8 cellular contexts compared by ENCODE assay signal in the genomic region with DNA sequence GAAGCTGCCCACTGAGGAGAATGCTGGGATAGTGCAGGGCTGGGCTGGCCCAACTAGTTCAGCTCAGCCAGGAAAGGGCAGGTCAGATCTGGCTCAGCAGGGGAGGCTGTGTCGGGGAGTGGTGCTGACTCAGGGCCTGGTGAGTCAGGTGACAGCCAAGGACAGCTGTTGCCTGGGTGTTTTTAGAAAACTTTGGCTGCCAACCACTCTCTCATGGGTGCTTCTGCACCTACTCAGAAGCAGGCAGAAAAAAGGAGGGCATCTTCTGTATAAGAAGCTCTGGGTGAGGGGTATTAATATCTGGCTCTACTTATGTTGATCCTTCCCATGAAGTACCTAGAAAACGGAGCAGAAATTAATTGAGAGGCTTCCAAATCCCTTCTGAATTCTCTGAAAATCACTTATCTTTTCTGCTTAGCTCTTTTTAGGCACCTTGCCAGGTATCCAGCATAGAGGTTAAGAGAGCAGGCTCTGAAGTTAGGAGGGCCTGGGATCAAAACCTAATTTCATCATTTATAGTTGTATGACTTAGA. TPM values are rescaled to one million over a fixed set of nuclear protein-coding genes. Genes with fewer than 3 reads are reported as not detected.
DNase-seq lines count a peak whose midpoint lies in the region; ATAC-seq and TF ChIP-seq lines count a peak whose summit lies in the region.

No MANE protein-coding gene starts in this region.

- H3K36me3 Mint-ChIP-seq in CD8-positive, alpha-beta memory T cell = no peaks in the 10 kb centered on the region

- H3K9me3 ChIP-seq in breast epithelium = no peaks in the 10 kb centered on the region
- H3K9me3 ChIP-seq in left lung = no peaks in the 10 kb centered on the region
- no peaks in the 10 kb centered on the region for H3K9me3 ChIP-seq in CD8-positive, alpha-beta memory T cell (ENCODE audit: low read length)

- CTCF ChIA-PET in HEK293T (lab: Yijun Ruan, JAX) = no interaction called here
- CTCF ChIA-PET in CD8-positive, alpha-beta memory T cell (lab: Charles Lee) = interaction anchor here (1.1 kb wide), 1 partner anchor 35 kb away, joined by 3 read pairs; no protein-coding TSS in a partner anchor

- H3K27ac Mint-ChIP-seq in CD8-positive, alpha-beta memory T cell = peak overlapping the region in 3 of 8 donors; percentile 47 to 60 (median 54)

- H3K27me3 ChIP-seq in breast epithelium (no peaks in the 10 kb centered on the region), left lung (no peaks in the 10 kb centered on the region)
- H3K27me3 ChIP-seq in CD8-positive, alpha-beta memory T cell (ENCODE audit: insufficient read depth, low read length, poor library complexity, severe bottlenecking) = no peaks in the 10 kb centered on the region

- POLR2A ChIA-PET in HEK293T (lab: Yijun Ruan, JAX) = interaction anchor here (2.0 kb wide), 1 partner anchor 15 kb away, joined by 13 read pairs; a partner anchor contains a TSS
- POLR2A ChIA-PET in CD8-positive, alpha-beta memory T cell (lab: Charles Lee) = no interaction called here

- intact Hi-C loops in breast epithelium (cut with DNase I; ENCODE audit: low total_unique reads) = no loop called here
- intact Hi-C loops in left lung (cut with DNase I) = no loop called here

- no peaks in the 10 kb centered on the region for H3K27me3 Mint-ChIP-seq in CD8-positive, alpha-beta memory T cell

- H3K4me3 ChIP-seq in breast epithelium (no peak overlapping the region), left lung (no peak overlapping the region)
- no peak overlapping the region for H3K4me3 ChIP-seq in CD8-positive, alpha-beta memory T cell (ENCODE audit: low read length)

- H3K27ac ChIP-seq in breast epithelium = peak overlapping the region; percentile 50 to 62
- peak overlapping the region; percentile 63 to 64 for H3K27ac ChIP-seq in left lung
- no peak overlapping the region for H3K27ac ChIP-seq in CD8-positive, alpha-beta memory T cell (ENCODE audit: low read depth, low read length)

- DNase-seq in AML-193 (lab: John Stamatoyannopoulos, UW) = peak; percentile 19 to 42
- peak; percentile 42 for DNase-seq in HEK293T (ENCODE audit: extremely low spot score)
- DNase-seq in breast epithelium (ENCODE audit: low spot score in 2 of 2) = peak; percentile 75
- peak; percentile 90 to 93 for DNase-seq in left lung
- DNase-seq in stimulated activated CD4-positive, alpha-beta T cell treated with anti-CD3 and anti-CD28 coated beads, Interleukin-4, amount 100 ng/mL, for 48 hours (ENCODE audit: low read depth in 2 of 2) = peak; percentile 25 to 28
- no peak for DNase-seq in CD8-positive, alpha-beta memory T cell

- no peak overlapping the region for H3K4me3 Mint-ChIP-seq in CD8-positive, alpha-beta memory T cell

- no peaks in the 10 kb centered on the region for H3K4me1 Mint-ChIP-seq in CD8-positive, alpha-beta memory T cell

- no peaks in the 10 kb centered on the region for H3K9me3 Mint-ChIP-seq in CD8-positive, alpha-beta memory T cell

- no peaks in the 10 kb centered on the region for H3K36me3 ChIP-seq in breast epithelium
- H3K36me3 ChIP-seq in left lung = no peaks in the 10 kb centered on the region
- H3K36me3 ChIP-seq in CD8-positive, alpha-beta memory T cell (ENCODE audit: insufficient read depth, low read length) = no peaks in the 10 kb centered on the region

- H3K4me1 ChIP-seq in breast epithelium (no peaks in the 10 kb centered on the region), left lung (peaks cover 7 to 44% of the 10 kb centered on the region in 2 donors)
- no peaks in the 10 kb centered on the region for H3K4me1 ChIP-seq in CD8-positive, alpha-beta memory T cell (ENCODE audit: insufficient read depth, low read length)

- TF ChIP-seq CTCF in breast epithelium (IDR thresholded peaks at IDR 0.05) = no peak
- no peak for TF ChIP-seq CTCF in left lung (IDR thresholded peaks at IDR 0.05)

- no peak for TF ChIP-seq POLR2A in breast epithelium (IDR thresholded peaks at IDR 0.05)

- peak; percentile 100 for ATAC-seq in left lung
- ATAC-seq in HG03457 (IDR thresholded peaks at IDR 0.05; ENCODE audit: unreplicated experiment) = no peak

TF ChIP-seq in HEK293T, 16 proteins besides CTCF, POLR2A, EP300 and RAD21:
- TF ChIP-seq FOXK2 (IDR thresholded peaks at IDR 0.05) = no peak
- TF ChIP-seq, protein P1, sequence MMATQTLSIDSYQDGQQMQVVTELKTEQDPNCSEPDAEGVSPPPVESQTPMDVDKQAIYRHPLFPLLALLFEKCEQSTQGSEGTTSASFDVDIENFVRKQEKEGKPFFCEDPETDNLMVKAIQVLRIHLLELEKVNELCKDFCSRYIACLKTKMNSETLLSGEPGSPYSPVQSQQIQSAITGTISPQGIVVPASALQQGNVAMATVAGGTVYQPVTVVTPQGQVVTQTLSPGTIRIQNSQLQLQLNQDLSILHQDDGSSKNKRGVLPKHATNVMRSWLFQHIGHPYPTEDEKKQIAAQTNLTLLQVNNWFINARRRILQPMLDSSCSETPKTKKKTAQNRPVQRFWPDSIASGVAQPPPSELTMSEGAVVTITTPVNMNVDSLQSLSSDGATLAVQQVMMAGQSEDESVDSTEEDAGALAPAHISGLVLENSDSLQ (IDR thresholded peaks at IDR 0.05) = no peak
- no peak for TF ChIP-seq HDGF (IDR thresholded peaks at IDR 0.05; ENCODE audit: borderline replicate concordance)
- TF ChIP-seq SUZ12 (IDR thresholded peaks at IDR 0.05) = no peak
- TF ChIP-seq CTBP1 (IDR thresholded peaks at IDR 0.05; ENCODE audit: borderline replicate concordance) = no peak
- no peak for TF ChIP-seq ARNT (IDR thresholded peaks at IDR 0.05)
- TF ChIP-seq L3MBTL2 (conservative IDR thresholded peaks at IDR 0.05) = no peak
- no peak for TF ChIP-seq FOXA1 (IDR thresholded peaks at IDR 0.05)
- TF ChIP-seq LEF1 (IDR thresholded peaks at IDR 0.05; ENCODE audit: borderline replicate concordance) = no peak
- no peak for TF ChIP-seq SP1 (IDR thresholded peaks at IDR 0.05)
- no peak for TF ChIP-seq NFRKB (IDR thresholded peaks at IDR 0.05)
- TF ChIP-seq BHLHE40 (IDR thresholded peaks at IDR 0.05; ENCODE audit: borderline replicate concordance) = no peak
- no peak for TF ChIP-seq TARDBP (IDR thresholded peaks at IDR 0.05)
- no peak for TF ChIP-seq ELF4 (IDR thresholded peaks at IDR 0.05)
- TF ChIP-seq FOXM1 (IDR thresholded peaks at IDR 0.05; ENCODE audit: borderline replicate concordance) = no peak
- no peak for TF ChIP-seq ZNF384 (IDR thresholded peaks at IDR 0.05)

TF ChIP-seq in PFSK-1, 5 proteins besides CTCF, POLR2A, EP300 and RAD21:
- no peak for TF ChIP-seq POLR2AphosphoS5 (IDR thresholded peaks at IDR 0.05; ENCODE audit: low read depth, low read length)
- peak; percentile 48 for TF ChIP-seq FOXP2 (optimal IDR thresholded peaks at IDR 0.05; ENCODE audit: borderline replicate concordance, extremely low read depth, extremely low read length, insufficient read depth)
TF ChIP-seq in PFSK-1: peak in this region for 1.

RNA-seq across cellular contexts. Expression of a gene that starts 15.6 kb away (rescaled TPM):
- 137 TPM for polyA plus RNA-seq in PFSK-1 (2012; ENCODE audit: insufficient read length, low read depth)
- total RNA-seq in breast epithelium (100 to 1,000 TPM in 2 of 3 donors, 10 to 100 TPM in 1; 82.6 to 101 (median 100) TPM), left lung (100 to 1,000 TPM; 114 to 175 TPM)
- 100 to 1,000 TPM; 155 to 167 TPM for total RNA-seq in CD8-positive, alpha-beta memory T cell
- 93.3 TPM for polyA plus RNA-seq in CD8-positive, alpha-beta memory T cell

RNA-seq across cellular contexts. Expression of a gene that starts 36.0 kb away (rescaled TPM):
- polyA plus RNA-seq in PFSK-1 (2012; ENCODE audit: insufficient read length, low read depth) = 17.3 TPM
- 10 to 100 TPM in 1 of 3 donors, 1 to 10 TPM in 2; 3.4 to 32.8 (median 6.0) TPM for total RNA-seq in breast epithelium
- 10 to 100 TPM in 1 of 2 donors, 1 to 10 TPM in 1; 5.4 to 10.3 TPM for total RNA-seq in left lung
- 1 to 10 TPM; 4.9 to 5.5 TPM for total RNA-seq in CD8-positive, alpha-beta memory T cell
- polyA plus RNA-seq in CD8-positive, alpha-beta memory T cell = 1.5 TPM

Comparison
In these comparisons a context has a peak if more than half of its experiments do, and no peak if none do; other contexts are left out.
1. DNase-seq: peak in AML-193 (2 of 2), HEK293T (single experiment), breast epithelium (2 of 2), left lung (2 of 2) and stimulated activated CD4-positive, alpha-beta T cell treated with anti-CD3 and anti-CD28 coated beads, Interleukin-4, amount 100 ng/mL, for 48 hours (2 of 2); none in CD8-positive, alpha-beta memory T cell (0 of 5).